In genomic region chr22:46352691-46353386, GRCh38 we compare ENCODE assay signal across 10 cellular contexts. TPM values are rescaled to one million over a fixed set of nuclear protein-coding genes. Genes with fewer than 3 reads are reported as not detected.
DNase-seq lines count a peak whose midpoint lies in the region; ATAC-seq lines count a peak whose summit lies in the region.
"Had no signal": no experiment of that assay in that cellular context is flagged by ENCODE, and none has a peak within 500 bp of the region (broad histone marks: within the 10 kb centered on the region; RNA-seq: fewer than 3 reads in every experiment).

No MANE protein-coding gene starts in this region.

- in situ Hi-C loops in G401 (cut with HindIII; ENCODE audit: low sequenced_read_pairs) = no loop called here

- ATAC-seq in GM18517 (IDR thresholded peaks at IDR 0.05; ENCODE audit: unreplicated experiment) = no peak

- H3K27ac ChIP-seq in epithelial cell of prostate = peak overlapping the region; percentile 14
- H3K27ac ChIP-seq: parathyroid adenoma, thoracic aorta had no signal

- peak; percentile 90 for DNase-seq in G401 (ENCODE audit: low spot score)
- DNase-seq in NCI-H345 treated with DMSO at 0.1 percent for 48 hours (lab: John Stamatoyannopoulos, UW; ENCODE audit: unreplicated experiment) = peak; percentile 64
- peak; percentile 63 for DNase-seq in epithelial cell of prostate (ENCODE audit: low read depth, low spot score)
- DNase-seq in renal cortical epithelial cell (ENCODE audit: low read depth) = peak; percentile 73
- no peak for DNase-seq in NCI-H2227 (lab: John Stamatoyannopoulos, UW; ENCODE audit: unreplicated experiment)
- no peak for DNase-seq in NCI-H446 treated with DMSO at 0.1 percent for 48 hours (lab: John Stamatoyannopoulos, UW)
- no peak for DNase-seq in inferior parietal cortex (ENCODE audit: extremely low spot score)

RNA-seq across cellular contexts. Expression of gene TRMU, which starts 17.3 kb away (rescaled TPM):
- total RNA-seq in G401 (2014; rRNA removed; shearing (Covaris generic)) = 55.4 and 57.7 TPM in 2 replicates
- 24.3 and 41.2 TPM in 2 replicates for total RNA-seq in renal cortical epithelial cell

RNA-seq across cellular contexts. Expression of gene GTSE1, which starts 56.2 kb away (rescaled TPM):
- total RNA-seq in G401 (2014; rRNA removed; shearing (Covaris generic)) = 23.4 and 46.3 TPM in 2 replicates
- 0.20 and 3.3 TPM in 2 replicates for total RNA-seq in renal cortical epithelial cell

Comparison
In these comparisons a context has a peak if more than half of its experiments do, and no peak if none do; other contexts are left out.
1. DNase-seq: peak in G401 (single experiment), NCI-H345 treated with DMSO at 0.1 percent for 48 hours (single experiment), epithelial cell of prostate (single experiment) and renal cortical epithelial cell (single experiment); none in NCI-H2227 (single experiment), NCI-H446 treated with DMSO at 0.1 percent for 48 hours (single experiment) and inferior parietal cortex (single experiment).